In the genomic region with DNA sequence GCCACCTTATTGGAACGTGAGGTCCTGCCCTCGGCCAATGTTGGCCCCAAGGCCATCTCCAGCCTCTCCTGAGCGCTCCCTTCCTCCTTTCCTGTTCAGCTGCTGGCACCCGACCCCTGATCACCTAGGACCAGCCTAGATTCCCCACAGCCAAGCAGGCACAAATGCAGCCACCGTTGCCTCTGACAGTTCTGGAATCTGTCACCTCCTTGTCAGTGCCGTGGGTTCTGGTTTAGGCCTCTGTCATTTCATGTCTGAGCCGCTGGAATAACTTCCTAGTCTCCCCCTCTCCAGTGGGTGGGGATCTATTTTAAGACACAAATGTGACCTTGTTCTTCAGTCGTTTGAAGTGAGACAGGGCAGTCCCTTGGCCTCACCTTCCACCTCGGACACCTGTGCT, we compare ENCODE assay signal across 1 cellular context.
TF ChIP-seq lines count a peak whose summit lies in the region.

No MANE protein-coding gene starts in this region.

TF ChIP-seq in GM23338, 12 proteins besides CTCF, POLR2A, EP300 and RAD21:
- TF ChIP-seq, protein P1, sequence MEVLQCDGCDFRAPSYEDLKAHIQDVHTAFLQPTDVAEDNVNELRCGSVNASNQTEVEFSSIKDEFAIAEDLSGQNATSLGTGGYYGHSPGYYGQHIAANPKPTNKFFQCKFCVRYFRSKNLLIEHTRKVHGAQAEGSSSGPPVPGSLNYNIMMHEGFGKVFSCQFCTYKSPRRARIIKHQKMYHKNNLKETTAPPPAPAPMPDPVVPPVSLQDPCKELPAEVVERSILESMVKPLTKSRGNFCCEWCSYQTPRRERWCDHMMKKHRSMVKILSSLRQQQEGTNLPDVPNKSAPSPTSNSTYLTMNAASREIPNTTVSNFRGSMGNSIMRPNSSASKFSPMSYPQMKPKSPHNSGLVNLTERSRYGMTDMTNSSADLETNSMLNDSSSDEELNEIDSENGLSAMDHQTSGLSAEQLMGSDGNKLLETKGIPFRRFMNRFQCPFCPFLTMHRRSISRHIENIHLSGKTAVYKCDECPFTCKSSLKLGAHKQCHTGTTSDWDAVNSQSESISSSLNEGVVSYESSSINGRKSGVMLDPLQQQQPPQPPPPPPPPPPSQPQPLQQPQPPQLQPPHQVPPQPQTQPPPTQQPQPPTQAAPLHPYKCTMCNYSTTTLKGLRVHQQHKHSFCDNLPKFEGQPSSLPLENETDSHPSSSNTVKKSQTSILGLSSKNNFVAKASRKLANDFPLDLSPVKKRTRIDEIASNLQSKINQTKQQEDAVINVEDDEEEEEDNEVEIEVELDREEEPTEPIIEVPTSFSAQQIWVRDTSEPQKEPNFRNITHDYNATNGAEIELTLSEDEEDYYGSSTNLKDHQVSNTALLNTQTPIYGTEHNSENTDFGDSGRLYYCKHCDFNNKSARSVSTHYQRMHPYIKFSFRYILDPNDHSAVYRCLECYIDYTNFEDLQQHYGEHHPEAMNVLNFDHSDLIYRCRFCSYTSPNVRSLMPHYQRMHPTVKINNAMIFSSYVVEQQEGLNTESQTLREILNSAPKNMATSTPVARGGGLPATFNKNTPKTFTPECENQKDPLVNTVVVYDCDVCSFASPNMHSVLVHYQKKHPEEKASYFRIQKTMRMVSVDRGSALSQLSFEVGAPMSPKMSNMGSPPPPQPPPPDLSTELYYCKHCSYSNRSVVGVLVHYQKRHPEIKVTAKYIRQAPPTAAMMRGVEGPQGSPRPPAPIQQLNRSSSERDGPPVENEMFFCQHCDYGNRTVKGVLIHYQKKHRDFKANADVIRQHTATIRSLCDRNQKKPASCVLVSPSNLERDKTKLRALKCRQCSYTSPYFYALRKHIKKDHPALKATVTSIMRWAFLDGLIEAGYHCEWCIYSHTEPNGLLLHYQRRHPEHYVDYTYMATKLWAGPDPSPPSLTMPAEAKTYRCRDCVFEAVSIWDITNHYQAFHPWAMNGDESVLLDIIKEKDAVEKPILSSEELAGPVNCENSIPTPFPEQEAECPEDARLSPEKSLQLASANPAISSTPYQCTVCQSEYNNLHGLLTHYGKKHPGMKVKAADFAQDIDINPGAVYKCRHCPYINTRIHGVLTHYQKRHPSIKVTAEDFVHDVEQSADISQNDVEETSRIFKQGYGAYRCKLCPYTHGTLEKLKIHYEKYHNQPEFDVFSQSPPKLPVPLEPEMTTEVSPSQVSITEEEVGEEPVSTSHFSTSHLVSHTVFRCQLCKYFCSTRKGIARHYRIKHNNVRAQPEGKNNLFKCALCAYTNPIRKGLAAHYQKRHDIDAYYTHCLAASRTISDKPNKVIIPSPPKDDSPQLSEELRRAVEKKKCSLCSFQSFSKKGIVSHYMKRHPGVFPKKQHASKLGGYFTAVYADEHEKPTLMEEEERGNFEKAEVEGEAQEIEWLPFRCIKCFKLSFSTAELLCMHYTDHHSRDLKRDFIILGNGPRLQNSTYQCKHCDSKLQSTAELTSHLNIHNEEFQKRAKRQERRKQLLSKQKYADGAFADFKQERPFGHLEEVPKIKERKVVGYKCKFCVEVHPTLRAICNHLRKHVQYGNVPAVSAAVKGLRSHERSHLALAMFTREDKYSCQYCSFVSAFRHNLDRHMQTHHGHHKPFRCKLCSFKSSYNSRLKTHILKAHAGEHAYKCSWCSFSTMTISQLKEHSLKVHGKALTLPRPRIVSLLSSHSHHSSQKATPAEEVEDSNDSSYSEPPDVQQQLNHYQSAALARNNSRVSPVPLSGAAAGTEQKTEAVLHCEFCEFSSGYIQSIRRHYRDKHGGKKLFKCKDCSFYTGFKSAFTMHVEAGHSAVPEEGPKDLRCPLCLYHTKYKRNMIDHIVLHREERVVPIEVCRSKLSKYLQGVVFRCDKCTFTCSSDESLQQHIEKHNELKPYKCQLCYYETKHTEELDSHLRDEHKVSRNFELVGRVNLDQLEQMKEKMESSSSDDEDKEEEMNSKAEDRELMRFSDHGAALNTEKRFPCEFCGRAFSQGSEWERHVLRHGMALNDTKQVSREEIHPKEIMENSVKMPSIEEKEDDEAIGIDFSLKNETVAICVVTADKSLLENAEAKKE (CRISPR knock-in tag; IDR thresholded peaks at IDR 0.05) = no peak
- TF ChIP-seq, protein P2, sequence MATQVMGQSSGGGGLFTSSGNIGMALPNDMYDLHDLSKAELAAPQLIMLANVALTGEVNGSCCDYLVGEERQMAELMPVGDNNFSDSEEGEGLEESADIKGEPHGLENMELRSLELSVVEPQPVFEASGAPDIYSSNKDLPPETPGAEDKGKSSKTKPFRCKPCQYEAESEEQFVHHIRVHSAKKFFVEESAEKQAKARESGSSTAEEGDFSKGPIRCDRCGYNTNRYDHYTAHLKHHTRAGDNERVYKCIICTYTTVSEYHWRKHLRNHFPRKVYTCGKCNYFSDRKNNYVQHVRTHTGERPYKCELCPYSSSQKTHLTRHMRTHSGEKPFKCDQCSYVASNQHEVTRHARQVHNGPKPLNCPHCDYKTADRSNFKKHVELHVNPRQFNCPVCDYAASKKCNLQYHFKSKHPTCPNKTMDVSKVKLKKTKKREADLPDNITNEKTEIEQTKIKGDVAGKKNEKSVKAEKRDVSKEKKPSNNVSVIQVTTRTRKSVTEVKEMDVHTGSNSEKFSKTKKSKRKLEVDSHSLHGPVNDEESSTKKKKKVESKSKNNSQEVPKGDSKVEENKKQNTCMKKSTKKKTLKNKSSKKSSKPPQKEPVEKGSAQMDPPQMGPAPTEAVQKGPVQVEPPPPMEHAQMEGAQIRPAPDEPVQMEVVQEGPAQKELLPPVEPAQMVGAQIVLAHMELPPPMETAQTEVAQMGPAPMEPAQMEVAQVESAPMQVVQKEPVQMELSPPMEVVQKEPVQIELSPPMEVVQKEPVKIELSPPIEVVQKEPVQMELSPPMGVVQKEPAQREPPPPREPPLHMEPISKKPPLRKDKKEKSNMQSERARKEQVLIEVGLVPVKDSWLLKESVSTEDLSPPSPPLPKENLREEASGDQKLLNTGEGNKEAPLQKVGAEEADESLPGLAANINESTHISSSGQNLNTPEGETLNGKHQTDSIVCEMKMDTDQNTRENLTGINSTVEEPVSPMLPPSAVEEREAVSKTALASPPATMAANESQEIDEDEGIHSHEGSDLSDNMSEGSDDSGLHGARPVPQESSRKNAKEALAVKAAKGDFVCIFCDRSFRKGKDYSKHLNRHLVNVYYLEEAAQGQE (IDR thresholded peaks at IDR 0.05; ENCODE audit: unreplicated experiment) = no peak
- TF ChIP-seq ZNF114 (CRISPR knock-in tag; IDR thresholded peaks at IDR 0.05) (no peak), CREB1 (CRISPR knock-in tag; IDR thresholded peaks at IDR 0.05; ENCODE audit: low read depth) (no peak), POLR2AphosphoS5 (IDR thresholded peaks at IDR 0.05; ENCODE audit: low read depth) (no peak), JUNB (IDR thresholded peaks at IDR 0.05; ENCODE audit: unreplicated experiment) (no peak), EZH2phosphoT487 (IDR thresholded peaks at IDR 0.05; ENCODE audit: unreplicated experiment) (no peak), NANOG (IDR thresholded peaks at IDR 0.05; ENCODE audit: borderline replicate concordance) (no peak), ZNF331 (CRISPR knock-in tag; IDR thresholded peaks at IDR 0.05; ENCODE audit: low read depth) (no peak)
- TF ChIP-seq, protein P3, sequence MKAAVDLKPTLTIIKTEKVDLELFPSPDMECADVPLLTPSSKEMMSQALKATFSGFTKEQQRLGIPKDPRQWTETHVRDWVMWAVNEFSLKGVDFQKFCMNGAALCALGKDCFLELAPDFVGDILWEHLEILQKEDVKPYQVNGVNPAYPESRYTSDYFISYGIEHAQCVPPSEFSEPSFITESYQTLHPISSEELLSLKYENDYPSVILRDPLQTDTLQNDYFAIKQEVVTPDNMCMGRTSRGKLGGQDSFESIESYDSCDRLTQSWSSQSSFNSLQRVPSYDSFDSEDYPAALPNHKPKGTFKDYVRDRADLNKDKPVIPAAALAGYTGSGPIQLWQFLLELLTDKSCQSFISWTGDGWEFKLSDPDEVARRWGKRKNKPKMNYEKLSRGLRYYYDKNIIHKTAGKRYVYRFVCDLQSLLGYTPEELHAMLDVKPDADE (IDR thresholded peaks at IDR 0.05) = no peak
